ENCODE assay signal across 7 cellular contexts in the genomic region with DNA sequence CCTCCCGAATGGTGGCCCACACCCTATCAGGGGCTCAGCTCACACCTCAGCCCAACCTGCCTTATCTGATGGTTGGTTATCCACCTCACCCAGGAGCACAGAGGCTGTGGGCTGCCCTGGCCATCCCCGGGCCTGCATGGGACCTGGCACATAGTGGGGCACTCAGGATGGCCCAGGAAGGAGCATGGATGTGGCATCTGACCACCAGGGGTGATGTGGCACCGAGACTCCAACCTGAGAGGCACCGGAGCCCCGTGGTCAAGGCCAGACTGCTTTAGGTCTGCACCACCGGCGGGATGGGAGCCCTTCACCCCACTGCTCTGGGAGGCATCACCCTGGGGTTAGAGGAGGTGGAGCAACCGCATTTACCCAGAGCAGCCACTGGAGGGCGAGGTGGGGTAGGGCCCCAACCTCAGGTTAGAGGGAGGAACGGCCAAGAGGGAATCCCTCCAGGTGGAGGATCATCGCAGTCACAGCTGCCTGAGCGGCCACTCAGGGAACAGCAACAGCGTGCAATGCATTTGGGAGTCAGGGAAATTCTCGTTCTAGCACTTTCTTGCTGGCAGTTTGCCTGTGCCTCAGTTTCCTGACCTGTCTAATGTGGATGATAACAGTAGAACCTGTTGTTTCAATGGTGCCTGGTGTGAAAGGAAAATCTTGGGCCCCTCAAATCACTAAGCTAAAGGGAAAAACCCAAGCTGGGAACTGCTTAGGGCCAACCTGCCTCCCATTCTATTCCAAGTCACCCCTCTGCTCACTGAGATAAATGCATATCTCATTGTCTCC. TPM values are rescaled to one million over a fixed set of nuclear protein-coding genes. Genes with fewer than 3 reads are reported as not detected.
DNase-seq lines count a peak whose midpoint lies in the region; ATAC-seq and TF ChIP-seq lines count a peak whose summit lies in the region.

No MANE protein-coding gene starts in this region.

- WGBS in gastroesophageal sphincter (ENCODE audit: low coverage in 1 of 2), 2 donors = 86% methylated on average over 1 of the region's 14 CpGs; no CpG with 5 or more reads in 1 of the 2 donors

- no peak for TF ChIP-seq POLR2A in gastroesophageal sphincter (IDR thresholded peaks at IDR 0.05)

- intact Hi-C loops in posterior cingulate gyrus (cut with DNase I) = no loop called here

- TF ChIP-seq EP300 in gastroesophageal sphincter (IDR thresholded peaks at IDR 0.05) = no peak

- no peak overlapping the region for H3K27ac ChIP-seq in gastroesophageal sphincter

- H3K27me3 ChIP-seq in gastroesophageal sphincter = no peaks in the 10 kb centered on the region

- CTCF ChIA-PET in GM10248 (lab: Yijun Ruan, JAX) = interaction anchor here (0.9 to 1.8 kb wide), 5 partner anchors 17 to 579 kb away, joined by 3 to 6 read pairs (median 3); no protein-coding TSS in a partner anchor

- POLR2A ChIA-PET in GM10248 (lab: Yijun Ruan, JAX) = no interaction called here

- no peak overlapping the region for H3K4me3 ChIP-seq in gastroesophageal sphincter

- DNase-seq in GM10248 (ENCODE audit: extremely low spot score) (peak; percentile 75), NAMALWA (ENCODE audit: low spot score) (peak; percentile 55), posterior cingulate gyrus (peak in 6 of 10 donors; percentile 14 to 84 (median 32)), amniotic stem cell (lab: John Stamatoyannopoulos, UW) (no peak)
- peak; percentile 73 for DNase-seq in activated CD8-positive, alpha-beta memory T cell treated with anti-CD3 and anti-CD28 coated beads for 24 hours

- TF ChIP-seq CTCF in GM10248 (IDR thresholded peaks at IDR 0.05; ENCODE audit: control extremely low read depth, extremely low read depth, low read depth, missing control alignments) (peak; percentile 23), gastroesophageal sphincter (IDR thresholded peaks at IDR 0.05) (peak in 3 of 4 experiments; percentile 75 to 83 (median 75))

- ATAC-seq in gastroesophageal sphincter (peak; percentile 73), HG03520 (IDR thresholded peaks at IDR 0.05; ENCODE audit: unreplicated experiment) (no peak)

- no peaks in the 10 kb centered on the region for H3K9me3 ChIP-seq in gastroesophageal sphincter

- H3K36me3 ChIP-seq in gastroesophageal sphincter = peaks cover 0 to 66% of the 10 kb centered on the region in 2 donors

- peaks cover 0 to 9% (median 0%) of the 10 kb centered on the region in 3 donors for H3K4me1 ChIP-seq in gastroesophageal sphincter

RNA-seq across cellular contexts. Expression of gene CARS1, which starts 52.9 kb away (rescaled TPM):
- 10 to 100 TPM; 29.1 to 41.5 (median 31.2) TPM for total RNA-seq in gastroesophageal sphincter

RNA-seq across cellular contexts. Expression of gene OSBPL5, which starts 55.0 kb away (rescaled TPM):
- total RNA-seq in gastroesophageal sphincter = 10 to 100 TPM; 39.9 to 94.0 (median 66.4) TPM
